Comparison of ENCODE assay signal across 1 cellular context in the genomic region with DNA sequence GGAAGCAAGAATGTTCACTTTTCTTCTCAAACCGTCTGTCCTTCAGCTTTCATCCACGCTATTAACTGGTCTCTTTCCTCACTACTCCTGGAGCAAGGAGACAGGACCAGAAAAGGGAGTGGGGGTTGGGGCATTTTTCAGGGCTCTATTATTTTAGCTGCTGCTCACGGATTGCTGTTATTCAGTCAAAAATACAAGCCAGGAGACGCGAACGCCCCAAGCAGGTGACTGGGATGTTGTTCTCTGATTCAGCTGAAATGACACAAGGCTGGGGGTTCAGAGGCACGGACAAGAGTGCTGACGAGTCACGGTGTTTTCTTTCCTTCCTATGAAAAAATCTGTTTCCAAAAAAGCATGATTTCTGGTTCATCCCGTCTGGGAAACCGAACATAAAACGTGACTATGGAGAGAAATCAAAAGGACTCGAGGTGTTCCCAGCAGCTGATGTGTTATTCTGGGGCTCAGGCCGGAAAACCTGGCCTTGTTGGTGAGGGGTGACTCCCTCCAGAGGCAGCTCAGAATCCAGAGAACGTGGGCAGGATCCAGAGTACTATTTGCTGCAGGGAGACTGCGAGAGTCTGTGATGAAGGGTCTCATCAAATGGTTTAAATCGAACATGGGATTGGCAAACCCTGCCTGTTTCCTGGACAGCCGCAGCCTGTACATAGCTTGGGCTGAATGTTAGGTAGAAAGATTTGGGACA.
TF ChIP-seq lines count a peak whose summit lies in the region.

No MANE protein-coding gene starts in this region.

TF ChIP-seq in WTC11, 78 proteins besides CTCF, POLR2A, EP300 and RAD21 (continued from another document):
- TF ChIP-seq, protein P1, sequence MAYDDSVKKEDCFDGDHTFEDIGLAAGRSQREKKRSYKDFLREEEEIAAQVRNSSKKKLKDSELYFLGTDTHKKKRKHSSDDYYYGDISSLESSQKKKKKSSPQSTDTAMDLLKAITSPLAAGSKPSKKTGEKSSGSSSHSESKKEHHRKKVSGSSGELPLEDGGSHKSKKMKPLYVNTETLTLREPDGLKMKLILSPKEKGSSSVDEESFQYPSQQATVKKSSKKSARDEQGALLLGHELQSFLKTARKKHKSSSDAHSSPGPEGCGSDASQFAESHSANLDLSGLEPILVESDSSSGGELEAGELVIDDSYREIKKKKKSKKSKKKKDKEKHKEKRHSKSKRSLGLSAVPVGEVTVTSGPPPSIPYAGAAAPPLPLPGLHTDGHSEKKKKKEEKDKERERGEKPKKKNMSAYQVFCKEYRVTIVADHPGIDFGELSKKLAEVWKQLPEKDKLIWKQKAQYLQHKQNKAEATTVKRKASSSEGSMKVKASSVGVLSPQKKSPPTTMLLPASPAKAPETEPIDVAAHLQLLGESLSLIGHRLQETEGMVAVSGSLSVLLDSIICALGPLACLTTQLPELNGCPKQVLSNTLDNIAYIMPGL (CRISPR knock-in tag; IDR thresholded peaks at IDR 0.05) = no peak
- TF ChIP-seq ZNF396 (CRISPR knock-in tag; IDR thresholded peaks at IDR 0.05; ENCODE audit: borderline replicate concordance) (no peak), ZNF671 (CRISPR knock-in tag; IDR thresholded peaks at IDR 0.05) (no peak), IRF2 (CRISPR knock-in tag; IDR thresholded peaks at IDR 0.05; ENCODE audit: borderline replicate concordance, low read depth) (no peak), ATF1 (CRISPR knock-in tag; IDR thresholded peaks at IDR 0.05) (no peak), GTF2I (CRISPR knock-in tag; conservative IDR thresholded peaks at IDR 0.05) (no peak)
- TF ChIP-seq, protein P2, sequence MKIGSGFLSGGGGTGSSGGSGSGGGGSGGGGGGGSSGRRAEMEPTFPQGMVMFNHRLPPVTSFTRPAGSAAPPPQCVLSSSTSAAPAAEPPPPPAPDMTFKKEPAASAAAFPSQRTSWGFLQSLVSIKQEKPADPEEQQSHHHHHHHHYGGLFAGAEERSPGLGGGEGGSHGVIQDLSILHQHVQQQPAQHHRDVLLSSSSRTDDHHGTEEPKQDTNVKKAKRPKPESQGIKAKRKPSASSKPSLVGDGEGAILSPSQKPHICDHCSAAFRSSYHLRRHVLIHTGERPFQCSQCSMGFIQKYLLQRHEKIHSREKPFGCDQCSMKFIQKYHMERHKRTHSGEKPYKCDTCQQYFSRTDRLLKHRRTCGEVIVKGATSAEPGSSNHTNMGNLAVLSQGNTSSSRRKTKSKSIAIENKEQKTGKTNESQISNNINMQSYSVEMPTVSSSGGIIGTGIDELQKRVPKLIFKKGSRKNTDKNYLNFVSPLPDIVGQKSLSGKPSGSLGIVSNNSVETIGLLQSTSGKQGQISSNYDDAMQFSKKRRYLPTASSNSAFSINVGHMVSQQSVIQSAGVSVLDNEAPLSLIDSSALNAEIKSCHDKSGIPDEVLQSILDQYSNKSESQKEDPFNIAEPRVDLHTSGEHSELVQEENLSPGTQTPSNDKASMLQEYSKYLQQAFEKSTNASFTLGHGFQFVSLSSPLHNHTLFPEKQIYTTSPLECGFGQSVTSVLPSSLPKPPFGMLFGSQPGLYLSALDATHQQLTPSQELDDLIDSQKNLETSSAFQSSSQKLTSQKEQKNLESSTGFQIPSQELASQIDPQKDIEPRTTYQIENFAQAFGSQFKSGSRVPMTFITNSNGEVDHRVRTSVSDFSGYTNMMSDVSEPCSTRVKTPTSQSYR (CRISPR knock-in tag; IDR thresholded peaks at IDR 0.05) = no peak
TF ChIP-seq in WTC11: peak in this region for 0.
